ENCODE assay signal across 1 cellular context in genomic region chr12:96886998-96887677, GRCh38.
TF ChIP-seq lines count a peak whose summit lies in the region.

No MANE protein-coding gene starts in this region.

TF ChIP-seq in SK-N-SH treated with all-trans-retinoic acid at 6 μM for 48 hours, 23 proteins besides CTCF, POLR2A, EP300 and RAD21 (continued from another document):
- no peak for TF ChIP-seq POU6F1 (CRISPR knock-in tag; IDR thresholded peaks at IDR 0.05; ENCODE audit: borderline replicate concordance, low read depth)
- no peak for TF ChIP-seq SNAI2 (CRISPR knock-in tag; IDR thresholded peaks at IDR 0.05)
- no peak for TF ChIP-seq TSHZ2 (CRISPR knock-in tag; IDR thresholded peaks at IDR 0.05)
- TF ChIP-seq ARNTL (CRISPR knock-in tag; IDR thresholded peaks at IDR 0.05; ENCODE audit: borderline replicate concordance, low read depth) = no peak
- TF ChIP-seq PATZ1 (CRISPR knock-in tag; IDR thresholded peaks at IDR 0.05; ENCODE audit: borderline replicate concordance) = no peak
- TF ChIP-seq CSDC2 (CRISPR knock-in tag; IDR thresholded peaks at IDR 0.05) = no peak
- no peak for TF ChIP-seq ESRRG (CRISPR knock-in tag; IDR thresholded peaks at IDR 0.05)
- TF ChIP-seq ZNF8 (CRISPR knock-in tag; IDR thresholded peaks at IDR 0.05) = no peak
